ENCODE assay signal across 23 cellular contexts in genomic region chr11:32023370-32023964, GRCh38.
"Had no signal": no experiment of that assay in that cellular context is flagged by ENCODE, and none has a peak within 500 bp of the region (broad histone marks: within the 10 kb centered on the region; RNA-seq: fewer than 3 reads in every experiment).

No MANE protein-coding gene starts in this region.

- H2AFZ ChIP-seq: hepatocyte, parathyroid adenoma had no signal

- ATAC-seq: activated T-helper 17 cell treated with anti-CD3 and anti-CD28 coated beads, Interleukin-2, amount 50 U/mL, for 72 hours; lower lobe of right lung had no signal

- H3K36me3 Mint-ChIP-seq: activated naive CD8-positive, alpha-beta T cell treated with anti-CD3 and anti-CD28 coated beads for 36 hours had no signal

- H3K4me3 Mint-ChIP-seq: activated B cell treated with CpG ODN at 0.5 μM for 24 hours; activated CD4-positive, alpha-beta memory T cell treated with anti-CD3 and anti-CD28 coated beads, Interleukin-2, amount 10 ng/mL, durations not matched to agents 7 days and 5 days; activated naive CD8-positive, alpha-beta T cell treated with anti-CD3 and anti-CD28 coated beads for 36 hours; activated T-helper 17 cell treated with anti-CD3 and anti-CD28 coated beads, Interleukin-2, amount 50 U/mL, for 72 hours; dendritic cell treated with granulocyte-macrophage colony-stimulating factor and Interleukin-4, amounts not matched to agents 40 ng/mL and 50 ng/mL, for 4 days; nephron progenitor cell; stimulated activated naive CD8-positive, alpha-beta T cell treated with anti-CD3 and anti-CD28 coated beads, Interleukin-15, Interleukin-2, amounts not matched to agents 100 ng/mL and 50 ng/mL, for 24 hours had no signal

- H3K27me3 ChIP-seq: brain microvascular endothelial cell had no signal

- H3K9me3 ChIP-seq: lower lobe of right lung, suprapubic skin had no signal

- H3K36me3 ChIP-seq: brain microvascular endothelial cell, lower lobe of right lung, suprapubic skin had no signal

- H3K4me1 ChIP-seq: lower lobe of right lung, parathyroid adenoma, suprapubic skin had no signal

- H3K79me2 ChIP-seq: hepatocyte, parathyroid adenoma had no signal

- H3K4me1 Mint-ChIP-seq: activated B cell treated with CpG ODN at 0.5 μM for 24 hours; activated CD4-positive, alpha-beta memory T cell treated with anti-CD3 and anti-CD28 coated beads, Interleukin-2, amount 10 ng/mL, durations not matched to agents 7 days and 5 days; activated naive CD8-positive, alpha-beta T cell treated with anti-CD3 and anti-CD28 coated beads for 36 hours; activated T-helper 17 cell treated with anti-CD3 and anti-CD28 coated beads, Interleukin-2, amount 50 U/mL, for 72 hours; nephron progenitor cell had no signal

- H3K4me2 ChIP-seq: hepatocyte had no signal

- H3K9me3 Mint-ChIP-seq: activated CD4-positive, alpha-beta memory T cell treated with anti-CD3 and anti-CD28 coated beads, Interleukin-2, amount 10 ng/mL, durations not matched to agents 7 days and 5 days; activated naive CD8-positive, alpha-beta T cell treated with anti-CD3 and anti-CD28 coated beads for 36 hours; activated T-helper 17 cell treated with anti-CD3 and anti-CD28 coated beads, Interleukin-2, amount 50 U/mL, for 72 hours; dendritic cell treated with granulocyte-macrophage colony-stimulating factor and Interleukin-4, amounts not matched to agents 40 ng/mL and 50 ng/mL, for 4 days; nephron progenitor cell; stimulated activated naive CD8-positive, alpha-beta T cell treated with anti-CD3 and anti-CD28 coated beads, Interleukin-15, Interleukin-2, amounts not matched to agents 100 ng/mL and 50 ng/mL, for 24 hours had no signal

- H3K9ac ChIP-seq: parathyroid adenoma had no signal

- DNase-seq: activated B cell treated with CpG ODN at 0.5 μM for 24 hours; activated CD4-positive, alpha-beta memory T cell treated with anti-CD3 and anti-CD28 coated beads, Interleukin-2, amount 10 ng/mL, durations not matched to agents 7 days and 5 days; activated CD4-positive, alpha-beta T cell treated with anti-CD3 and anti-CD28 coated beads for 4 hours; activated naive CD4-positive, alpha-beta T cell; activated naive CD8-positive, alpha-beta T cell treated with anti-CD3 and anti-CD28 coated beads for 36 hours; activated T-cell treated with anti-CD3 and anti-CD28 coated beads, Interleukin-2, amount 50 U/mL, for 1 hour; amniotic stem cell; brain microvascular endothelial cell; effector memory CD4-positive, alpha-beta T cell; islet precursor cell; lower lobe of right lung; nephron progenitor cell; retina; stimulated activated CD4-positive, alpha-beta T cell treated with anti-CD3 and anti-CD28 coated beads, Interleukin-2, amount 100 ng/mL, for 24 hours; T-helper 1 cell; T-helper 9 cell; trophoblast cell had no signal

- H3K27ac ChIP-seq: brain microvascular endothelial cell, hepatocyte, lower lobe of right lung, parathyroid adenoma, suprapubic skin had no signal

- H3K27ac Mint-ChIP-seq: activated B cell treated with CpG ODN at 0.5 μM for 24 hours; activated CD4-positive, alpha-beta memory T cell treated with anti-CD3 and anti-CD28 coated beads, Interleukin-2, amount 10 ng/mL, durations not matched to agents 7 days and 5 days; activated naive CD8-positive, alpha-beta T cell treated with anti-CD3 and anti-CD28 coated beads for 36 hours; activated T-helper 17 cell treated with anti-CD3 and anti-CD28 coated beads, Interleukin-2, amount 50 U/mL, for 72 hours; dendritic cell treated with granulocyte-macrophage colony-stimulating factor and Interleukin-4, amounts not matched to agents 40 ng/mL and 50 ng/mL, for 4 days; nephron progenitor cell; stimulated activated naive CD8-positive, alpha-beta T cell treated with anti-CD3 and anti-CD28 coated beads, Interleukin-15, Interleukin-2, amounts not matched to agents 100 ng/mL and 50 ng/mL, for 24 hours had no signal

- H3K4me3 ChIP-seq: hepatocyte, lower lobe of right lung, suprapubic skin had no signal
